Comparison of ENCODE assay signal across 9 cellular contexts in genomic region chr11:128448487-128448886, GRCh38.
A peak's percentile ranks its signal among the peaks of the same experiment; 100 is the strongest.
DNase-seq lines count a peak whose midpoint lies in the region; ATAC-seq and TF ChIP-seq lines count a peak whose summit lies in the region.
"Had no signal": no experiment of that assay in that cellular context is flagged by ENCODE, and none has a peak within 500 bp of the region (broad histone marks: within the 10 kb centered on the region; RNA-seq: fewer than 3 reads in every experiment).

No MANE protein-coding gene starts in this region.

- peaks cover 0 to 4% of the 10 kb centered on the region in 2 experiments for H3K36me3 ChIP-seq in mesenchymal stem cell (ENCODE audit: control insufficient read depth in 1 of 2, insufficient read depth in 2 of 2, low read depth in 1 of 2, low read length in 2 of 2)
- no peaks in the 10 kb centered on the region for H3K36me3 ChIP-seq in osteoblast (ENCODE audit: insufficient read depth, low read length)
- H3K36me3 ChIP-seq in aorta (ENCODE audit: control insufficient read depth in 1 of 2, insufficient read depth in 2 of 2, low read length in 1 of 2): no peaks in the 10 kb centered on the region

- no peak overlapping the region for H3K4me3 ChIP-seq in astrocyte of the spinal cord (ENCODE audit: low read depth, low read length)
- H3K4me3 ChIP-seq in mesenchymal stem cell (ENCODE audit: insufficient read depth in 1 of 2, low read depth in 1 of 2, low read length in 2 of 2): no peak overlapping the region
- no peak overlapping the region for H3K4me3 ChIP-seq in osteoblast (ENCODE audit: insufficient read depth, low read length)
- no peak overlapping the region for H3K4me3 ChIP-seq in aorta (ENCODE audit: low read length in 2 of 2)

- H3K27ac ChIP-seq in mesenchymal stem cell (ENCODE audit: low read length, poor library complexity, severe bottlenecking): peak overlapping the region; percentile 50
- no peak overlapping the region for H3K27ac ChIP-seq in osteoblast (ENCODE audit: low read depth, low read length)
- no peak overlapping the region for H3K27ac ChIP-seq in aorta (ENCODE audit: low read depth in 1 of 2, low read length in 2 of 2)
- H3K27ac ChIP-seq: HL-60 had no signal

- H2BK12ac ChIP-seq in mesenchymal stem cell (ENCODE audit: low read length in 2 of 2): no peak overlapping the region

- peak; percentile 49; the same call in 1 of the 2 replicates for TF ChIP-seq RAD21 in Ishikawa (IDR thresholded peaks at IDR 0.05; ENCODE audit: low read depth)

- WGBS in mesenchymal stem cell: 71% methylated on average over 4 of the region's 4 CpGs
- 76 to 79% methylated on average over 4 of the region's 4 CpGs for WGBS in aorta, 2 donors

- H3K4me2 ChIP-seq in mesenchymal stem cell (ENCODE audit: low read length, poor library complexity, severe bottlenecking): no peak overlapping the region
- no peak overlapping the region for H3K4me2 ChIP-seq in osteoblast (ENCODE audit: insufficient read depth, low read length)

- no peak for ATAC-seq in aorta (ENCODE audit: low FRiP score)
- ATAC-seq in GM19324 (IDR thresholded peaks at IDR 0.05; ENCODE audit: low FRiP score, unreplicated experiment): no peak

- no peak overlapping the region for H3K9ac ChIP-seq in mesenchymal stem cell (ENCODE audit: low read length)

- H3K4ac ChIP-seq in mesenchymal stem cell (ENCODE audit: low read depth in 1 of 2, low read length in 2 of 2): no peak overlapping the region

- no peak overlapping the region for H2AK5ac ChIP-seq in mesenchymal stem cell (ENCODE audit: low read length, severe bottlenecking)

- H3K14ac ChIP-seq in mesenchymal stem cell (ENCODE audit: low read length in 2 of 2): no peak overlapping the region

- H3K79me1 ChIP-seq in mesenchymal stem cell (replicated peaks; ENCODE audit: low read length, poor library complexity, severe bottlenecking): no peaks in the 10 kb centered on the region

- H3K18ac ChIP-seq in mesenchymal stem cell (ENCODE audit: low read depth in 1 of 2, low read length in 2 of 2): no peak overlapping the region

- peaks cover 6% of the 10 kb centered on the region for H3K4me1 ChIP-seq in mesenchymal stem cell (ENCODE audit: control insufficient read depth, insufficient read depth, low read depth, low read length)
- H3K4me1 ChIP-seq in osteoblast (ENCODE audit: insufficient read depth, low read length): peaks cover 26% of the 10 kb centered on the region
- peaks cover 0 to 7% of the 10 kb centered on the region in 2 donors for H3K4me1 ChIP-seq in aorta (ENCODE audit: control insufficient read depth in 1 of 2, insufficient read depth in 2 of 2, low read length in 2 of 2)

- peak; percentile 54; the same call in 1 of the 2 replicates for TF ChIP-seq EP300 in Ishikawa (IDR thresholded peaks at IDR 0.05; ENCODE audit: borderline replicate concordance)

- in situ Hi-C loops in Caki2 (cut with HindIII; ENCODE audit: low pct_unique_long_range_greater_than_20kb, low sequenced_read_pairs): no loop called here
- in situ Hi-C loops in astrocyte of the spinal cord (cut with HindIII; ENCODE audit: low sequenced_read_pairs): no loop called here

- no peak overlapping the region for H4K8ac ChIP-seq in mesenchymal stem cell (ENCODE audit: low read length)

- H3K23ac ChIP-seq in mesenchymal stem cell (ENCODE audit: low read length in 2 of 2): no peak overlapping the region

- H2AFZ ChIP-seq in mesenchymal stem cell (ENCODE audit: low read depth, low read length): no peak overlapping the region
- no peak overlapping the region for H2AFZ ChIP-seq in osteoblast (ENCODE audit: low read length)

- no peak overlapping the region for H2BK120ac ChIP-seq in mesenchymal stem cell (ENCODE audit: low read depth, low read length)

- H2BK15ac ChIP-seq in mesenchymal stem cell (ENCODE audit: low read depth, poor library complexity, severe bottlenecking): no peak overlapping the region

- TF ChIP-seq CTCF in astrocyte of the spinal cord (IDR thresholded peaks at IDR 0.05; ENCODE audit: low read depth, low read length) (no peak), osteoblast (IDR thresholded peaks at IDR 0.05; ENCODE audit: extremely low read depth, low read depth, low read length) (no peak)

- H4K91ac ChIP-seq in mesenchymal stem cell (ENCODE audit: low read length): no peak overlapping the region

- intact Hi-C loops in aorta (cut with DNase I): no loop called here

- H3K27me3 ChIP-seq in mesenchymal stem cell (ENCODE audit: control insufficient read depth in 1 of 2, insufficient read depth in 1 of 2, low read length in 2 of 2) (no peaks in the 10 kb centered on the region), osteoblast (ENCODE audit: insufficient read depth, low read length) (no peaks in the 10 kb centered on the region), aorta (ENCODE audit: control insufficient read depth in 1 of 2, insufficient read depth in 2 of 2, low read length in 1 of 2) (no peaks in the 10 kb centered on the region)

- no peaks in the 10 kb centered on the region for H4K20me1 ChIP-seq in osteoblast (ENCODE audit: insufficient read depth, low read length)

- DNase-seq in Caki2 (ENCODE audit: low read depth) (peak; percentile 89), astrocyte of the spinal cord (ENCODE audit: low read depth, low spot score) (peak; percentile 88), mesenchymal stem cell (peak; percentile 49), germinal center (ENCODE audit: low spot score) (no peak), osteoblast (ENCODE audit: insufficient read length, low spot score, missing footprints) (no peak), aorta (no peak)

- no peak overlapping the region for H2BK5ac ChIP-seq in mesenchymal stem cell (ENCODE audit: low read depth, low read length, poor library complexity, severe bottlenecking)

- H3K79me2 ChIP-seq in osteoblast (ENCODE audit: insufficient read depth, low read length): no peaks in the 10 kb centered on the region

- H3K9me3 ChIP-seq in mesenchymal stem cell (ENCODE audit: control insufficient read depth, low read length) (no peaks in the 10 kb centered on the region), osteoblast (ENCODE audit: low read depth, low read length) (no peaks in the 10 kb centered on the region), aorta (ENCODE audit: control insufficient read depth, low read length) (no peaks in the 10 kb centered on the region)

TF ChIP-seq in Ishikawa, 13 proteins besides CTCF, POLR2A, EP300 and RAD21:
- TF ChIP-seq ZBTB7A (IDR thresholded peaks at IDR 0.05; ENCODE audit: low read depth): no peak
- peak; percentile 59 for TF ChIP-seq TEAD4 (IDR thresholded peaks at IDR 0.05)
- TF ChIP-seq MAX (IDR thresholded peaks at IDR 0.05): no peak
- peak; percentile 34; the same call in 1 of the 2 replicates for TF ChIP-seq USF1 (IDR thresholded peaks at IDR 0.05)
- no peak for TF ChIP-seq EGR1 (IDR thresholded peaks at IDR 0.05)
- TF ChIP-seq TCF12 (IDR thresholded peaks at IDR 0.05; ENCODE audit: low read depth): no peak
- no peak for TF ChIP-seq REST (IDR thresholded peaks at IDR 0.05; ENCODE audit: low read depth)
- no peak for TF ChIP-seq TAF1 (IDR thresholded peaks at IDR 0.05; ENCODE audit: low read depth)
- TF ChIP-seq NFIC (IDR thresholded peaks at IDR 0.05): 0 out of 2 replicates have a peak, but pooled peaks have one; percentile 20
- no peak for TF ChIP-seq YY1 (IDR thresholded peaks at IDR 0.05; ENCODE audit: low read depth)
- no peak for TF ChIP-seq FOXM1 (IDR thresholded peaks at IDR 0.05; ENCODE audit: borderline replicate concordance, low read depth)
- no peak for TF ChIP-seq CEBPB (IDR thresholded peaks at IDR 0.05)
- TF ChIP-seq CREB1 (IDR thresholded peaks at IDR 0.05; ENCODE audit: low read depth): no peak

Comparison
In these comparisons a context has a peak if more than half of its experiments do, and no peak if none do; other contexts are left out.
1. DNase-seq: peak in Caki2 (single experiment), astrocyte of the spinal cord (single experiment) and mesenchymal stem cell (single experiment); none in germinal center (single experiment), osteoblast (single experiment) and aorta (0 of 2).